Comparison of ENCODE assay signal across 1 cellular context in the genomic region with DNA sequence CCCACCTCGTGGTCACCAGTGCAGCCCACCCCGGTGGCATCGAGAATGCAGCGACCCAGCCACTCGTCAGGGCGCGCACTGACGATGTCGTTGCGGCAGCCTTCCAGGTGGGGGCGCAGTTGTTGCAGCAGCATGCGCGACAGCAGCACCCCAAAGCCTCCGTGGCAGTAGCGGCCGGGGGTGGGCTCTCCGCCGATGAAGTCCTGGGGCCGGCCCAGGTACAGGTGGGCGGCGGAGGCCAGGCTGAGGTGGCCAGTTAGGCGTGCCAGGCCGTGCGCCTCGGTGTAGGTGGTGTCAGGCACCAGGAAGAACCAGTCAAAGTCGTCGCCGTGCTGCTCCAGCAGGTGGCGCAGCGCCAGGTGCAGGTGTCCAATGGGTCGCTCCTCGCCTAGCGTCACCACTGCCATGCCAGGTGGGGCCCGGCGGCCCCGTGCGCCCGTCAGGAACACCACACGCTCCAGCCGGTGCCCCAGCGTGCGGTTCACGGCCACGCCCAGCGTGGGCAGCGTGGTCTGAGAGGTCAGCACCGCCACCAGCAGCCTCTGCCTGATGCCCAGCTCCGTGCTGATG.
TF ChIP-seq lines count a peak whose summit lies in the region.

No MANE protein-coding gene starts in this region.

TF ChIP-seq in GM12878, 131 proteins besides CTCF, POLR2A, EP300 and RAD21 (continued from another document):
- TF ChIP-seq, protein P1, sequence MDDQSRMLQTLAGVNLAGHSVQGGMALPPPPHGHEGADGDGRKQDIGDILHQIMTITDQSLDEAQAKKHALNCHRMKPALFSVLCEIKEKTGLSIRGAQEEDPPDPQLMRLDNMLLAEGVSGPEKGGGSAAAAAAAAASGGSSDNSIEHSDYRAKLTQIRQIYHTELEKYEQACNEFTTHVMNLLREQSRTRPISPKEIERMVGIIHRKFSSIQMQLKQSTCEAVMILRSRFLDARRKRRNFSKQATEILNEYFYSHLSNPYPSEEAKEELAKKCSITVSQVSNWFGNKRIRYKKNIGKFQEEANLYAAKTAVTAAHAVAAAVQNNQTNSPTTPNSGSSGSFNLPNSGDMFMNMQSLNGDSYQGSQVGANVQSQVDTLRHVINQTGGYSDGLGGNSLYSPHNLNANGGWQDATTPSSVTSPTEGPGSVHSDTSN (IDR thresholded peaks at IDR 0.05; ENCODE audit: insufficient replicate concordance, low read depth, low read length), result no peak
- TF ChIP-seq, protein P2, sequence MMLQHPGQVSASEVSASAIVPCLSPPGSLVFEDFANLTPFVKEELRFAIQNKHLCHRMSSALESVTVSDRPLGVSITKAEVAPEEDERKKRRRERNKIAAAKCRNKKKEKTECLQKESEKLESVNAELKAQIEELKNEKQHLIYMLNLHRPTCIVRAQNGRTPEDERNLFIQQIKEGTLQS (IDR thresholded peaks at IDR 0.05; ENCODE audit: borderline replicate concordance, extremely low read depth, low read depth, low read length), result peak; percentile 16; the same call in 1 of the 2 replicates
- TF ChIP-seq BACH1 (IDR thresholded peaks at IDR 0.05; ENCODE audit: borderline replicate concordance) (peak; percentile 71), CHD1 (IDR thresholded peaks at IDR 0.05; ENCODE audit: low read depth, low read length) (no peak), ESRRA (IDR thresholded peaks at IDR 0.05; ENCODE audit: low read length) (0 out of 2 replicates have a peak, but pooled peaks have one; percentile 9), FOXM1 (IDR thresholded peaks at IDR 0.05; ENCODE audit: low read depth, low read length) (no peak), ETV6 (conservative IDR thresholded peaks at IDR 0.05 in 1 of 2, IDR thresholded peaks at IDR 0.05 in 1 of 2; ENCODE audit: borderline replicate concordance in 1 of 2, low read depth in 1 of 2) (no peak), IKZF2 (IDR thresholded peaks at IDR 0.05) (peak in 1 of 2 experiments; percentile 32; a peak in 1 of 4 replicates), CHD2 (IDR thresholded peaks at IDR 0.05; ENCODE audit: borderline replicate concordance, low read depth, low read length) (0 out of 2 replicates have a peak, but pooled peaks have one; percentile 31), PML (IDR thresholded peaks at IDR 0.05; ENCODE audit: low read length) (no peak), ZNF592 (IDR thresholded peaks at IDR 0.05) (peak; percentile 52; the same call in 1 of the 2 replicates), SMC3 (IDR thresholded peaks at IDR 0.05; ENCODE audit: borderline replicate concordance, low read length) (peak; percentile 65), TCF12 (IDR thresholded peaks at IDR 0.05; ENCODE audit: low read depth, low read length) (peak; percentile 95), STAT3 (IDR thresholded peaks at IDR 0.05; ENCODE audit: low read depth, low read length) (no peak), MYC (IDR thresholded peaks at IDR 0.05; ENCODE audit: insufficient read depth, insufficient read length, insufficient replicate concordance, low read length, severe bottlenecking) (peak; percentile 28), NR2F1 (conservative IDR thresholded peaks at IDR 0.05) (peak; percentile 37; the same call in 1 of the 2 replicates), WRNIP1 (IDR thresholded peaks at IDR 0.05; ENCODE audit: borderline replicate concordance, low read depth, low read length) (no peak), RB1 (IDR thresholded peaks at IDR 0.05; ENCODE audit: borderline replicate concordance) (peak; percentile 96)
- TF ChIP-seq, protein P3, sequence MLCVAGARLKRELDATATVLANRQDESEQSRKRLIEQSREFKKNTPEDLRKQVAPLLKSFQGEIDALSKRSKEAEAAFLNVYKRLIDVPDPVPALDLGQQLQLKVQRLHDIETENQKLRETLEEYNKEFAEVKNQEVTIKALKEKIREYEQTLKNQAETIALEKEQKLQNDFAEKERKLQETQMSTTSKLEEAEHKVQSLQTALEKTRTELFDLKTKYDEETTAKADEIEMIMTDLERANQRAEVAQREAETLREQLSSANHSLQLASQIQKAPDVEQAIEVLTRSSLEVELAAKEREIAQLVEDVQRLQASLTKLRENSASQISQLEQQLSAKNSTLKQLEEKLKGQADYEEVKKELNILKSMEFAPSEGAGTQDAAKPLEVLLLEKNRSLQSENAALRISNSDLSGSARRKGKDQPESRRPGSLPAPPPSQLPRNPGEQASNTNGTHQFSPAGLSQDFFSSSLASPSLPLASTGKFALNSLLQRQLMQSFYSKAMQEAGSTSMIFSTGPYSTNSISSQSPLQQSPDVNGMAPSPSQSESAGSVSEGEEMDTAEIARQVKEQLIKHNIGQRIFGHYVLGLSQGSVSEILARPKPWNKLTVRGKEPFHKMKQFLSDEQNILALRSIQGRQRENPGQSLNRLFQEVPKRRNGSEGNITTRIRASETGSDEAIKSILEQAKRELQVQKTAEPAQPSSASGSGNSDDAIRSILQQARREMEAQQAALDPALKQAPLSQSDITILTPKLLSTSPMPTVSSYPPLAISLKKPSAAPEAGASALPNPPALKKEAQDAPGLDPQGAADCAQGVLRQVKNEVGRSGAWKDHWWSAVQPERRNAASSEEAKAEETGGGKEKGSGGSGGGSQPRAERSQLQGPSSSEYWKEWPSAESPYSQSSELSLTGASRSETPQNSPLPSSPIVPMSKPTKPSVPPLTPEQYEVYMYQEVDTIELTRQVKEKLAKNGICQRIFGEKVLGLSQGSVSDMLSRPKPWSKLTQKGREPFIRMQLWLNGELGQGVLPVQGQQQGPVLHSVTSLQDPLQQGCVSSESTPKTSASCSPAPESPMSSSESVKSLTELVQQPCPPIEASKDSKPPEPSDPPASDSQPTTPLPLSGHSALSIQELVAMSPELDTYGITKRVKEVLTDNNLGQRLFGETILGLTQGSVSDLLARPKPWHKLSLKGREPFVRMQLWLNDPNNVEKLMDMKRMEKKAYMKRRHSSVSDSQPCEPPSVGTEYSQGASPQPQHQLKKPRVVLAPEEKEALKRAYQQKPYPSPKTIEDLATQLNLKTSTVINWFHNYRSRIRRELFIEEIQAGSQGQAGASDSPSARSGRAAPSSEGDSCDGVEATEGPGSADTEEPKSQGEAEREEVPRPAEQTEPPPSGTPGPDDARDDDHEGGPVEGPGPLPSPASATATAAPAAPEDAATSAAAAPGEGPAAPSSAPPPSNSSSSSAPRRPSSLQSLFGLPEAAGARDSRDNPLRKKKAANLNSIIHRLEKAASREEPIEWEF (IDR thresholded peaks at IDR 0.05; ENCODE audit: insufficient replicate concordance, low read depth, low read length), result no peak
- TF ChIP-seq, protein P4, sequence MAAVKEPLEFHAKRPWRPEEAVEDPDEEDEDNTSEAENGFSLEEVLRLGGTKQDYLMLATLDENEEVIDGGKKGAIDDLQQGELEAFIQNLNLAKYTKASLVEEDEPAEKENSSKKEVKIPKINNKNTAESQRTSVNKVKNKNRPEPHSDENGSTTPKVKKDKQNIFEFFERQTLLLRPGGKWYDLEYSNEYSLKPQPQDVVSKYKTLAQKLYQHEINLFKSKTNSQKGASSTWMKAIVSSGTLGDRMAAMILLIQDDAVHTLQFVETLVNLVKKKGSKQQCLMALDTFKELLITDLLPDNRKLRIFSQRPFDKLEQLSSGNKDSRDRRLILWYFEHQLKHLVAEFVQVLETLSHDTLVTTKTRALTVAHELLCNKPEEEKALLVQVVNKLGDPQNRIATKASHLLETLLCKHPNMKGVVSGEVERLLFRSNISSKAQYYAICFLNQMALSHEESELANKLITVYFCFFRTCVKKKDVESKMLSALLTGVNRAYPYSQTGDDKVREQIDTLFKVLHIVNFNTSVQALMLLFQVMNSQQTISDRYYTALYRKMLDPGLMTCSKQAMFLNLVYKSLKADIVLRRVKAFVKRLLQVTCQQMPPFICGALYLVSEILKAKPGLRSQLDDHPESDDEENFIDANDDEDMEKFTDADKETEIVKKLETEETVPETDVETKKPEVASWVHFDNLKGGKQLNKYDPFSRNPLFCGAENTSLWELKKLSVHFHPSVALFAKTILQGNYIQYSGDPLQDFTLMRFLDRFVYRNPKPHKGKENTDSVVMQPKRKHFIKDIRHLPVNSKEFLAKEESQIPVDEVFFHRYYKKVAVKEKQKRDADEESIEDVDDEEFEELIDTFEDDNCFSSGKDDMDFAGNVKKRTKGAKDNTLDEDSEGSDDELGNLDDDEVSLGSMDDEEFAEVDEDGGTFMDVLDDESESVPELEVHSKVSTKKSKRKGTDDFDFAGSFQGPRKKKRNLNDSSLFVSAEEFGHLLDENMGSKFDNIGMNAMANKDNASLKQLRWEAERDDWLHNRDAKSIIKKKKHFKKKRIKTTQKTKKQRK (IDR thresholded peaks at IDR 0.05; ENCODE audit: low read depth, low read length), result no peak
